ENCODE assay signal across 8 cellular contexts in the genomic region with DNA sequence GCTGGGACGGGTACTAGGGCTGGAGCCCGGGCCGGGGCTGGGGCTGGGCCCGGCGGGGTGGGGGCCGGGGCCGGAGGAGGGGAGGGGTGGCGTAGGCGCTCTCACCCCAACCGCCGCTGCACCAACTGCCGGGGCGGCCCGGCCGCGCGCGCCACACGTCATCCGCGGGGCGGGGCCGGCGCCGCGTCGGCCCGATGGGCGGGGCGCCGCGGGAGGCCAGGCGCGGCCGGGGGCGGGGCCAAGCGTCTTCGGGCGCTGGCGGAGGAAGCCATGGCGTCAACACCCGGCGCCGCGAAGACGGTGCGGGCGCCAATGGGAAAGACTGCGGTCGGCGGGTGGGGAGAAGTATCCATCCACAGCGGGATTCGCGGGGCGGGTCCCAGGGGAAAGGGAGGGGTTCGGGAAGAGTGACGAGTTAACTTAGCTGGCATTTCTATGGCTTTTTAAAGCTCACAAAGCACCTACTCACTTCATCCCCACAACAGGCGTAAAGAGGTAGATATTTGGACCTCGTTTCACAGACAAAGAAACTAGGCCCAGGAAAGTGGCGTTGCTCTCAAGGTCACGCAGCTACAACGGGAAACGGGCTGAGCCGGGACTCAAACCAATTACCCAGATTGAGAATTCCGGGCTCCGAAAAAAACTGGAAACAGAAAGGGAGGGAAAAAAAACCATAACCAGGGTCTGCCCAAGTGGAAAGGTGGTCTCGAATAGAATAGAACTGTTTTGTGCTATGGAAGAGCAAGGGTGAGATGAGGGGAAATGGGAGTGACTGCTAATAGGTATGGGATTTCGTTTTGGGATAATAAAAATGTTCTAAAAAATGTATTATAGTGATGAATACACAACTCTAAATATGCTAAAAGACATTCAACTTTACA. TPM values are rescaled to one million over a fixed set of nuclear protein-coding genes. Genes with fewer than 3 reads are reported as not detected.
A peak's percentile ranks its signal among the peaks of the same experiment; 100 is the strongest.
DNase-seq lines count a peak whose midpoint lies in the region; ATAC-seq and TF ChIP-seq lines count a peak whose summit lies in the region.

A gene with protein sequence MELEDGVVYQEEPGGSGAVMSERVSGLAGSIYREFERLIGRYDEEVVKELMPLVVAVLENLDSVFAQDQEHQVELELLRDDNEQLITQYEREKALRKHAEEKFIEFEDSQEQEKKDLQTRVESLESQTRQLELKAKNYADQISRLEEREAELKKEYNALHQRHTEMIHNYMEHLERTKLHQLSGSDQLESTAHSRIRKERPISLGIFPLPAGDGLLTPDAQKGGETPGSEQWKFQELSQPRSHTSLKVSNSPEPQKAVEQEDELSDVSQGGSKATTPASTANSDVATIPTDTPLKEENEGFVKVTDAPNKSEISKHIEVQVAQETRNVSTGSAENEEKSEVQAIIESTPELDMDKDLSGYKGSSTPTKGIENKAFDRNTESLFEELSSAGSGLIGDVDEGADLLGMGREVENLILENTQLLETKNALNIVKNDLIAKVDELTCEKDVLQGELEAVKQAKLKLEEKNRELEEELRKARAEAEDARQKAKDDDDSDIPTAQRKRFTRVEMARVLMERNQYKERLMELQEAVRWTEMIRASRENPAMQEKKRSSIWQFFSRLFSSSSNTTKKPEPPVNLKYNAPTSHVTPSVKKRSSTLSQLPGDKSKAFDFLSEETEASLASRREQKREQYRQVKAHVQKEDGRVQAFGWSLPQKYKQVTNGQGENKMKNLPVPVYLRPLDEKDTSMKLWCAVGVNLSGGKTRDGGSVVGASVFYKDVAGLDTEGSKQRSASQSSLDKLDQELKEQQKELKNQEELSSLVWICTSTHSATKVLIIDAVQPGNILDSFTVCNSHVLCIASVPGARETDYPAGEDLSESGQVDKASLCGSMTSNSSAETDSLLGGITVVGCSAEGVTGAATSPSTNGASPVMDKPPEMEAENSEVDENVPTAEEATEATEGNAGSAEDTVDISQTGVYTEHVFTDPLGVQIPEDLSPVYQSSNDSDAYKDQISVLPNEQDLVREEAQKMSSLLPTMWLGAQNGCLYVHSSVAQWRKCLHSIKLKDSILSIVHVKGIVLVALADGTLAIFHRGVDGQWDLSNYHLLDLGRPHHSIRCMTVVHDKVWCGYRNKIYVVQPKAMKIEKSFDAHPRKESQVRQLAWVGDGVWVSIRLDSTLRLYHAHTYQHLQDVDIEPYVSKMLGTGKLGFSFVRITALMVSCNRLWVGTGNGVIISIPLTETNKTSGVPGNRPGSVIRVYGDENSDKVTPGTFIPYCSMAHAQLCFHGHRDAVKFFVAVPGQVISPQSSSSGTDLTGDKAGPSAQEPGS (N-terminal part only) (minus strand): TSS at position 130 of the 881 bp plus-strand sequence. CDS start 212 bp downstream, outside the sequence.

- H3K36me3 ChIP-seq in OCI-LY3 (replicated peaks; ENCODE audit: low read depth, low read length) (no peaks in the 10 kb centered on the region), mucosa of descending colon (ENCODE audit: low read depth) (no peaks in the 10 kb centered on the region)

- H3K9ac ChIP-seq in OCI-LY3 (ENCODE audit: low read length), result peak within 1 kb of the TSS; percentile 95

- H3K4me3 ChIP-seq in OCI-LY3 (ENCODE audit: low read length), result peak within 1 kb of the TSS; percentile 99
- peak within 1 kb of the TSS; percentile 90 for H3K4me3 ChIP-seq in epithelial cell of esophagus (ENCODE audit: low read length)
- H3K4me3 ChIP-seq in mucosa of descending colon, result peak within 1 kb of the TSS; percentile 94

- no peaks in the 10 kb centered on the region for H3K27me3 ChIP-seq in OCI-LY3 (ENCODE audit: low read depth, low read length)

- peak within 1 kb of the TSS; percentile 66 for H3K27ac ChIP-seq in OCI-LY3 (ENCODE audit: low read length)

- H3K9me3 ChIP-seq in OCI-LY3 (ENCODE audit: insufficient read depth, low read length), result no peaks in the 10 kb centered on the region
- H3K9me3 ChIP-seq in mucosa of descending colon, result no peaks in the 10 kb centered on the region

- H3K4me2 ChIP-seq in OCI-LY3 (ENCODE audit: low read length), result peak within 1 kb of the TSS; percentile 91

- peak; percentile 73 for ATAC-seq in GM21515 (IDR thresholded peaks at IDR 0.05; ENCODE audit: unreplicated experiment)
- peak; percentile 84 for ATAC-seq in mucosa of descending colon

- DNase-seq in D341Med (ENCODE audit: low spot score) (peak; percentile 100), HuH-7.5 (ENCODE audit: low spot score) (peak; percentile 90), activated T-cell treated with anti-CD3 and anti-CD28 coated beads for 24 hours (ENCODE audit: low read depth) (peak; percentile 87), epithelial cell of esophagus (ENCODE audit: low read depth) (peak; percentile 98), mucosa of descending colon (peak; percentile 95 to 97 (median 97))
- peak; percentile 71 to 72 for DNase-seq in stimulated activated CD8-positive, alpha-beta memory T cell treated with anti-CD3 and anti-CD28 coated beads, Interleukin-4, amount 100 ng/mL, for 1 hour (ENCODE audit: low read depth in 2 of 2, low spot score in 1 of 2)

- intact Hi-C loops in mucosa of descending colon (cut with DNase I, micrococcal nuclease), result no loop called here

- H2AFZ ChIP-seq in OCI-LY3 (ENCODE audit: low read depth, low read length), result peak within 1 kb of the TSS; percentile 87

- no peak for TF ChIP-seq CTCF in OCI-LY3 (IDR thresholded peaks at IDR 0.05; ENCODE audit: low read depth, low read length)
- no peak for TF ChIP-seq CTCF in epithelial cell of esophagus (IDR thresholded peaks at IDR 0.05; ENCODE audit: insufficient read depth, low read depth, low read length, missing control alignments)
- no peak for TF ChIP-seq CTCF in mucosa of descending colon (IDR thresholded peaks at IDR 0.05)

- H3K79me2 ChIP-seq in OCI-LY3 (ENCODE audit: low read length), result peaks cover 45% of the 10 kb centered on the region

- H4K20me1 ChIP-seq in OCI-LY3 (ENCODE audit: insufficient read depth, low read length), result peaks cover 23% of the 10 kb centered on the region

- peaks cover 33% of the 10 kb centered on the region for H3K4me1 ChIP-seq in OCI-LY3 (ENCODE audit: low read length)
- H3K4me1 ChIP-seq in mucosa of descending colon (ENCODE audit: low read depth), result peaks cover 24% of the 10 kb centered on the region

RNA-seq across cellular contexts. Expression of the gene that starts here (rescaled TPM):
- 10 to 100 TPM; 64.1 to 96.7 (median 79.8) TPM for total RNA-seq in mucosa of descending colon

Comparison
In these comparisons a context has a peak if more than half of its experiments do, and no peak if none do; other contexts are left out.
1. Peak in every context shown above with its lines: DNase-seq, ATAC-seq, H3K4me3 ChIP-seq and H3K27ac ChIP-seq.